2 cellular contexts compared by ENCODE assay signal in the genomic region with DNA sequence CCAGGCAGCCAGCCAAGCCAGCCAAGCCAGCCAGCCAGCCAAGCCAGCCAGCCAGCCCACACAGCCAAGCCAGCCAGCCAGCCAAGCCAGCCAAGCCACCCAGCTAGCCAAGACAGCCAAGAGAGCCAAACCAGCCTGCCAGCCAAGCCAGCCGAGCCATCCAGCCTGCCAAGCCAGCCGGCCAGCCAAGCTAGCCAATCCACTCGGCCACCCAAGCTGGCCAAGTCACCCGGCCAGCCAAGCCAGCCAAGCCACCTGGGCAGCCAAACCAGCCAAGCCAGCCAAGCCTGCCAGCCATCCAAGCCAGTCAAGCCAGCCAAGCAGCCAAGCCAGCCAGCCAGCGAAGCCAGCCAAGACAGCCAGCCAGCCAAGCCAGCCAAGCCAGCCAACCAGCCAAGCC. TPM values are rescaled to one million over a fixed set of nuclear protein-coding genes. Genes with fewer than 3 reads are reported as not detected.
"Had no signal": no experiment of that assay in that cellular context is flagged by ENCODE, and none has a peak within 500 bp of the region (broad histone marks: within the 10 kb centered on the region; RNA-seq: fewer than 3 reads in every experiment).

No MANE protein-coding gene starts in this region.

RNA-seq across cellular contexts. Expression of a gene that starts 32.0 kb away (rescaled TPM):
- total RNA-seq: G401, GM12878 had no signal
- polyA plus RNA-seq: GM12878 had no signal
